ENCODE assay signal across 1 cellular context in the genomic region with DNA sequence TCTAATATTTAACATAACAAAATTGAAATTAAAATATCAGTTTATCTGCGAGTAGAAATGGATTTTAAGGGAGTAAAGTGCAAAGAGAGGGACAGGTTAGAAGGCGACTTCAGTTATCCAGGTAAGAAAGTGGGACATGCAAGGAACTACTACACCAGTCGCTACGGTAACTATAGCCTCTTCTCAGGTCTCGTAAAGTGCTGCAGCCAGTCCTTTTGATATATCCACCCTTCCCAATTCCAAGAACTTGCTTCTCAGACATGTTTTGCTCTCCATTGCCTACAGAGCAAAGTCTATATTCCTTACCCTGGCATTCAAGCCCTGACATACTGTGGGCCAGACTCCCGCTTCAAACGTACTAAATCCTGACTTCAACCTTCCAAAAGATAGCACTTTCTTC.
TF ChIP-seq lines count a peak whose summit lies in the region.

No MANE protein-coding gene starts in this region.

TF ChIP-seq in H1, 55 proteins besides CTCF, POLR2A, EP300 and RAD21:
- TF ChIP-seq, protein P1, sequence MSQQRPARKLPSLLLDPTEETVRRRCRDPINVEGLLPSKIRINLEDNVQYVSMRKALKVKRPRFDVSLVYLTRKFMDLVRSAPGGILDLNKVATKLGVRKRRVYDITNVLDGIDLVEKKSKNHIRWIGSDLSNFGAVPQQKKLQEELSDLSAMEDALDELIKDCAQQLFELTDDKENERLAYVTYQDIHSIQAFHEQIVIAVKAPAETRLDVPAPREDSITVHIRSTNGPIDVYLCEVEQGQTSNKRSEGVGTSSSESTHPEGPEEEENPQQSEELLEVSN (IDR thresholded peaks at IDR 0.05): no peak
- TF ChIP-seq CEBPB (IDR thresholded peaks at IDR 0.05; ENCODE audit: low read depth, low read length) (no peak), RNF2 (IDR thresholded peaks at IDR 0.05; ENCODE audit: borderline replicate concordance, low read depth, low read length, missing control alignments, poor library complexity, severe bottlenecking) (no peak), CHD2 (IDR thresholded peaks at IDR 0.05; ENCODE audit: low read length) (no peak), EGR1 (IDR thresholded peaks at IDR 0.05; ENCODE audit: borderline replicate concordance, low read depth, low read length) (no peak), FOSL1 (IDR thresholded peaks at IDR 0.05; ENCODE audit: insufficient read depth, low read depth, low read length) (no peak), POLR2AphosphoS5 (IDR thresholded peaks at IDR 0.05; ENCODE audit: low read depth, low read length) (no peak), ZNF274 (IDR thresholded peaks at IDR 0.05; ENCODE audit: borderline replicate concordance, extremely low read depth, low read length) (no peak), GABPA (IDR thresholded peaks at IDR 0.05; ENCODE audit: borderline replicate concordance, insufficient read depth, low read length) (no peak), JUN (IDR thresholded peaks at IDR 0.05; ENCODE audit: low read depth, low read length) (no peak), SAP30 (IDR thresholded peaks at IDR 0.05; ENCODE audit: insufficient read depth, insufficient replicate concordance, low read length) (no peak), ATF3 (IDR thresholded peaks at IDR 0.05; ENCODE audit: insufficient read depth, low read depth, low read length) (no peak), BRCA1 (IDR thresholded peaks at IDR 0.05; ENCODE audit: low read depth, low read length) (no peak), TAF7 (optimal IDR thresholded peaks at IDR 0.05; ENCODE audit: borderline replicate concordance, low read depth, low read length) (no peak)
- TF ChIP-seq, protein P2, sequence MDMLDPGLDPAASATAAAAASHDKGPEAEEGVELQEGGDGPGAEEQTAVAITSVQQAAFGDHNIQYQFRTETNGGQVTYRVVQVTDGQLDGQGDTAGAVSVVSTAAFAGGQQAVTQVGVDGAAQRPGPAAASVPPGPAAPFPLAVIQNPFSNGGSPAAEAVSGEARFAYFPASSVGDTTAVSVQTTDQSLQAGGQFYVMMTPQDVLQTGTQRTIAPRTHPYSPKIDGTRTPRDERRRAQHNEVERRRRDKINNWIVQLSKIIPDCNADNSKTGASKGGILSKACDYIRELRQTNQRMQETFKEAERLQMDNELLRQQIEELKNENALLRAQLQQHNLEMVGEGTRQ (IDR thresholded peaks at IDR 0.05; ENCODE audit: low read length): no peak
TF ChIP-seq in H1: peak in this region for 0.
